13 cellular contexts compared by ENCODE assay signal in genomic region chr11:79160786-79161403, GRCh38.
A peak's percentile ranks its signal among the peaks of the same experiment; 100 is the strongest.
DNase-seq lines count a peak whose midpoint lies in the region; ATAC-seq and TF ChIP-seq lines count a peak whose summit lies in the region.
"Had no signal": no experiment of that assay in that cellular context is flagged by ENCODE, and none has a peak within 500 bp of the region (broad histone marks: within the 10 kb centered on the region; RNA-seq: fewer than 3 reads in every experiment).

No MANE protein-coding gene starts in this region.

- no peaks in the 10 kb centered on the region for H3K36me3 ChIP-seq in left ventricle myocardium inferior
- no peaks in the 10 kb centered on the region for H3K36me3 ChIP-seq in heart right ventricle
- no peaks in the 10 kb centered on the region for H3K36me3 ChIP-seq in PC-3 (ENCODE audit: low read depth, low read length)
- H3K36me3 ChIP-seq: uterus had no signal

- H2AFZ ChIP-seq in PC-3 (ENCODE audit: low read length) = 0 out of 2 replicates have a peak overlapping the region, but pooled peaks have one; percentile 16

- POLR2A ChIA-PET in PC-3 (lab: Charles Lee; ENCODE audit: unreplicated experiment) = no interaction called here

- H3K27me3 ChIP-seq in left ventricle myocardium inferior (ENCODE audit: low read depth) (peaks cover 5% of the 10 kb centered on the region), heart right ventricle (no peaks in the 10 kb centered on the region), PC-3 (ENCODE audit: low read length) (peaks cover 3% of the 10 kb centered on the region; the same call in 1 of the 2 replicates)
- H3K27me3 ChIP-seq: uterus had no signal

- BruUV-seq in PC-3 (replicated peaks; lab: Mats Ljungman, UMichigan) = no TSS peak

- no peaks in the 10 kb centered on the region for H4K20me1 ChIP-seq in PC-3 (ENCODE audit: low read length)

- no peak overlapping the region for H3K27ac ChIP-seq in left ventricle myocardium inferior (replicated peaks)
- no peak overlapping the region for H3K27ac ChIP-seq in heart right ventricle
- no peak overlapping the region for H3K27ac ChIP-seq in PC-3 (ENCODE audit: low read length)
- H3K27ac ChIP-seq: uterus had no signal

- H3K9ac ChIP-seq in PC-3 (ENCODE audit: low read length) = no peak overlapping the region

- TF ChIP-seq CTCF in left ventricle myocardium inferior (IDR thresholded peaks at IDR 0.05; ENCODE audit: borderline replicate concordance) (peak; percentile 34), heart right ventricle (IDR thresholded peaks at IDR 0.05) (peak in 4 of 9 donors; percentile 25 to 34 (median 26)), PC-3 (conservative IDR thresholded peaks at IDR 0.05; ENCODE audit: low read depth, low read length) (peak; percentile 85)

- no peaks in the 10 kb centered on the region for H3K36me3 Mint-ChIP-seq in activated T-cell treated with anti-CD3 and anti-CD28 coated beads, Interleukin-2, amount 50 U/mL, for 72 hours (ENCODE audit: insufficient read depth in 2 of 2)

- WGBS in heart right ventricle, 2 donors = 71 to 81% methylated on average over 5 of the region's 5 CpGs

- CTCF ChIA-PET in PC-3 (lab: Charles Lee) = no interaction called here

- H3K4me3 ChIP-seq in left ventricle myocardium inferior (no peak overlapping the region), heart right ventricle (no peak overlapping the region), PC-3 (ENCODE audit: low read length) (no peak overlapping the region)
- H3K4me3 ChIP-seq: uterus had no signal

- no peak overlapping the region for H3K4me3 Mint-ChIP-seq in activated T-cell treated with anti-CD3 and anti-CD28 coated beads, Interleukin-2, amount 50 U/mL, for 72 hours
- H3K4me3 Mint-ChIP-seq: B cell; naive thymus-derived CD8-positive, alpha-beta T cell had no signal

- H3K4me1 Mint-ChIP-seq in activated T-cell treated with anti-CD3 and anti-CD28 coated beads, Interleukin-2, amount 50 U/mL, for 72 hours (ENCODE audit: low read depth) = no peaks in the 10 kb centered on the region
- H3K4me1 Mint-ChIP-seq: B cell; naive thymus-derived CD8-positive, alpha-beta T cell had no signal

- H3K9me3 ChIP-seq in left ventricle myocardium inferior (replicated peaks) (no peaks in the 10 kb centered on the region), heart right ventricle (no peaks in the 10 kb centered on the region), PC-3 (ENCODE audit: low read length) (no peaks in the 10 kb centered on the region)
- H3K9me3 ChIP-seq: uterus had no signal

- no peak for DNase-seq in left ventricle myocardium inferior
- DNase-seq in heart right ventricle = no peak
- peak; percentile 81 for DNase-seq in PC-3
- DNase-seq in foreskin melanocyte = peak; percentile 31
- DNase-seq in activated T-cell treated with anti-CD3 and anti-CD28 coated beads, Interleukin-2, amount 50 U/mL, for 72 hours = no peak
- DNase-seq: anterior cingulate cortex; glutamatergic neuron; naive thymus-derived CD8-positive, alpha-beta T cell; uterus had no signal

- intact Hi-C loops in left ventricle myocardium inferior (cut with micrococcal nuclease) = no loop called here
- intact Hi-C loops in heart right ventricle (cut with DNase I) = no loop called here
- intact Hi-C loops in PC-3 (cut with micrococcal nuclease) = loop anchor here (1.0 to 5.0 kb wide), 3 partner anchors 99 to 516 kb away; no protein-coding TSS in a partner anchor

- no peaks in the 10 kb centered on the region for H3K27me3 Mint-ChIP-seq in activated T-cell treated with anti-CD3 and anti-CD28 coated beads, Interleukin-2, amount 50 U/mL, for 72 hours (ENCODE audit: low read depth)

- H3K79me2 ChIP-seq in PC-3 (ENCODE audit: low read length) = no peaks in the 10 kb centered on the region

- no peaks in the 10 kb centered on the region for H3F3A ChIP-seq in PC-3 (ENCODE audit: low read length, unreplicated experiment)

- H3K4me1 ChIP-seq in left ventricle myocardium inferior = no peaks in the 10 kb centered on the region
- no peaks in the 10 kb centered on the region for H3K4me1 ChIP-seq in heart right ventricle
- peaks cover 6% of the 10 kb centered on the region for H3K4me1 ChIP-seq in PC-3 (ENCODE audit: insufficient read depth, low read length)
- H3K4me1 ChIP-seq: uterus had no signal

- ATAC-seq in heart right ventricle (no peak), PC-3 (peak; percentile 77), GM21526 (IDR thresholded peaks at IDR 0.05; ENCODE audit: low FRiP score, unreplicated experiment) (no peak), HG03457 (IDR thresholded peaks at IDR 0.05; ENCODE audit: unreplicated experiment) (no peak), HG03460 (IDR thresholded peaks at IDR 0.05; ENCODE audit: unreplicated experiment) (no peak)
- ATAC-seq in activated T-cell treated with anti-CD3 and anti-CD28 coated beads, Interleukin-2, amount 50 U/mL, for 72 hours (replicated peaks in 1 of 2) = no peak
- ATAC-seq: naive thymus-derived CD8-positive, alpha-beta T cell had no signal

- H3K9me2 ChIP-seq in PC-3 (replicated peaks; ENCODE audit: low read length) = no peaks in the 10 kb centered on the region

- 0 out of 2 replicates have a peak overlapping the region, but pooled peaks have one; percentile 6 for H3K4me2 ChIP-seq in PC-3 (ENCODE audit: low read length)

- no peak overlapping the region for H3K27ac Mint-ChIP-seq in activated T-cell treated with anti-CD3 and anti-CD28 coated beads, Interleukin-2, amount 50 U/mL, for 72 hours
- H3K27ac Mint-ChIP-seq: B cell; naive thymus-derived CD8-positive, alpha-beta T cell had no signal

- peaks cover 0 to 2% of the 10 kb centered on the region in 2 donors for H3K9me3 Mint-ChIP-seq in activated T-cell treated with anti-CD3 and anti-CD28 coated beads, Interleukin-2, amount 50 U/mL, for 72 hours
- H3K9me3 Mint-ChIP-seq: naive thymus-derived CD8-positive, alpha-beta T cell had no signal

Comparison
In these comparisons a context has a peak if more than half of its experiments do, and no peak if none do; other contexts are left out.
1. DNase-seq: peak in PC-3 (single experiment) and foreskin melanocyte (single experiment); none in left ventricle myocardium inferior (single experiment), heart right ventricle (0 of 2) and activated T-cell treated with anti-CD3 and anti-CD28 coated beads, Interleukin-2, amount 50 U/mL, for 72 hours (0 of 2).